ENCODE assay signal across 10 cellular contexts in genomic region chr2:99974275-99974674, GRCh38.
DNase-seq lines count a peak whose midpoint lies in the region; ATAC-seq and TF ChIP-seq lines count a peak whose summit lies in the region.
"Had no signal": no experiment of that assay in that cellular context is flagged by ENCODE, and none has a peak within 500 bp of the region (broad histone marks: within the 10 kb centered on the region; RNA-seq: fewer than 3 reads in every experiment).

No MANE protein-coding gene starts in this region.

- H3K36me3 Mint-ChIP-seq in glutamatergic neuron (ENCODE audit: unreplicated experiment), result peaks cover 14% of the 10 kb centered on the region

- peak overlapping the region; percentile 62 for H3K27ac Mint-ChIP-seq in glutamatergic neuron (ENCODE audit: unreplicated experiment)

- no peak overlapping the region for H3K27ac ChIP-seq in RWPE1
- H3K27ac ChIP-seq: skin epidermis had no signal

- H3K9me3 Mint-ChIP-seq in glutamatergic neuron (ENCODE audit: unreplicated experiment), result peaks cover 4% of the 10 kb centered on the region

- intact Hi-C loops in left ventricle myocardium superior (cut with micrococcal nuclease), result no loop called here

- in situ Hi-C loops in GM13976 (cut with MboI; ENCODE audit: low sequenced_read_pairs, unreplicated experiment), result no loop called here

- peaks cover 6% of the 10 kb centered on the region for H3K27me3 Mint-ChIP-seq in glutamatergic neuron (ENCODE audit: unreplicated experiment)

- H3K4me1 Mint-ChIP-seq in glutamatergic neuron (ENCODE audit: low read depth, unreplicated experiment), result peaks cover 53% of the 10 kb centered on the region

- peak overlapping the region; percentile 11 for H3K4me3 Mint-ChIP-seq in glutamatergic neuron (ENCODE audit: unreplicated experiment)

- peak; percentile 38 for DNase-seq in Ammon's horn (ENCODE audit: low spot score)
- peak; percentile 20 for DNase-seq in HEK293T (ENCODE audit: extremely low spot score)
- peak; percentile 39 for DNase-seq in RWPE1 (ENCODE audit: low spot score)
- no peak for DNase-seq in glutamatergic neuron
- DNase-seq in left ventricle myocardium superior, result no peak
- DNase-seq in GM13976 (ENCODE audit: low spot score), result no peak
- DNase-seq: aorta had no signal

- TF ChIP-seq CTCF in RWPE1 (conservative IDR thresholded peaks at IDR 0.05; ENCODE audit: low read depth) (no peak), glutamatergic neuron (IDR thresholded peaks at IDR 0.05; ENCODE audit: partially characterized antibody, unreplicated experiment) (no peak), GM13976 (IDR thresholded peaks at IDR 0.05; ENCODE audit: borderline replicate concordance, control extremely low read depth, extremely low read depth, insufficient read depth, missing control alignments) (no peak)

- CTCF ChIA-PET in HEK293T (lab: Yijun Ruan, JAX) (no interaction called here), RWPE1 (lab: Yijun Ruan, JAX) (no interaction called here)

- POLR2A ChIA-PET in HEK293T (lab: Yijun Ruan, JAX), result no interaction called here
- POLR2A ChIA-PET in RWPE1 (lab: Yijun Ruan, JAX; ENCODE audit: low non-redundant PET), result no interaction called here

- ATAC-seq in left ventricle myocardium superior (no peak), HG02884 (IDR thresholded peaks at IDR 0.05; ENCODE audit: unreplicated experiment) (no peak), HG02678 (IDR thresholded peaks at IDR 0.05; ENCODE audit: unreplicated experiment) (no peak)

TF ChIP-seq in HEK293T, 16 proteins besides CTCF, POLR2A, EP300 and RAD21:
- TF ChIP-seq ZNF384 (IDR thresholded peaks at IDR 0.05) (no peak), PKNOX1 (IDR thresholded peaks at IDR 0.05) (no peak), SUZ12 (IDR thresholded peaks at IDR 0.05) (no peak), FOXA1 (IDR thresholded peaks at IDR 0.05) (no peak), BHLHE40 (IDR thresholded peaks at IDR 0.05; ENCODE audit: borderline replicate concordance) (no peak), ARNT (IDR thresholded peaks at IDR 0.05) (no peak), HDGF (IDR thresholded peaks at IDR 0.05; ENCODE audit: borderline replicate concordance) (no peak), CTBP1 (IDR thresholded peaks at IDR 0.05; ENCODE audit: borderline replicate concordance) (no peak), L3MBTL2 (conservative IDR thresholded peaks at IDR 0.05) (no peak), FOXM1 (IDR thresholded peaks at IDR 0.05; ENCODE audit: borderline replicate concordance) (no peak), FOXK2 (IDR thresholded peaks at IDR 0.05) (no peak), TARDBP (IDR thresholded peaks at IDR 0.05) (no peak), LEF1 (IDR thresholded peaks at IDR 0.05; ENCODE audit: borderline replicate concordance) (no peak), ELF4 (IDR thresholded peaks at IDR 0.05) (no peak), NFRKB (IDR thresholded peaks at IDR 0.05) (no peak), SP1 (IDR thresholded peaks at IDR 0.05) (no peak)

Comparison
In these comparisons a context has a peak if more than half of its experiments do, and no peak if none do; other contexts are left out.
1. DNase-seq: peak in Ammon's horn (single experiment), HEK293T (single experiment) and RWPE1 (single experiment); none in glutamatergic neuron (single experiment), left ventricle myocardium superior (single experiment) and GM13976 (single experiment).